15 cellular contexts compared by ENCODE assay signal in the genomic region with DNA sequence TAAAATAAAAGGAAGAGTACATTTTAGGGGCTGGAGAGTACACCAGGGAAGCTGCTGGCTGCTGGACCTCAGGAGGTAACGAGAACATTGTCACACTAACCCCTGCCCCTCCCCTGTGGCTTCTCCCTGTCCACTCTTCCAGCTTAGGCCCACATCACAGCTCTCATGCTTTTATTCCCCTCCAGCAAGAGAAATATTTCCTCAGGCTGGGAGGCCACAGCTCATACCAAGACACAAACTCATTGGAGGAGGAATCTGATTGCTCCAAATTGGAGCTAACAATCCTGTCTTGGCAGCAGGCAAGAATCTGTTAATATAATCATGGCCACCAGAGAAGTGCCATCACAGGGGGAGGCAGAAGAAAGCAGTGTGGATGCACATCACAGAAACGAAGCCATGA.
"Had no signal": no experiment of that assay in that cellular context is flagged by ENCODE, and none has a peak within 500 bp of the region (broad histone marks: within the 10 kb centered on the region; RNA-seq: fewer than 3 reads in every experiment).

No MANE protein-coding gene starts in this region.

- H3K36me3 ChIP-seq: lower lobe of right lung, tibial nerve had no signal

- DNase-seq: activated CD4-positive, alpha-beta T cell treated with anti-CD3 and anti-CD28 coated beads for 4 hours; activated naive CD4-positive, alpha-beta T cell; activated naive CD8-positive, alpha-beta T cell treated with anti-CD3 and anti-CD28 coated beads, Interleukin-2, amount 50 U/mL, for 24 hours; cerebellar nuclear complex; dorsolateral prefrontal cortex; glutamatergic neuron; immature natural killer cell; midbrain; retina; stimulated activated CD4-positive, alpha-beta T cell treated with anti-CD3 and anti-CD28 coated beads, Interleukin-2, amount 100 ng/mL, for 24 hours; stimulated activated naive B cell treated with anti-CD40 and anti-IgM and Interleukin-4, amounts not matched to agents 10 μg/mL and 1 μg/mL and 100 μg/mL, for 72 hours had no signal

- H3K27ac ChIP-seq: body of pancreas, dorsolateral prefrontal cortex, lower lobe of right lung, tibial nerve had no signal

- H3K9me3 ChIP-seq: body of pancreas, lower lobe of right lung, tibial nerve had no signal

- H3K27me3 ChIP-seq: body of pancreas, tibial nerve had no signal

- ATAC-seq: activated naive CD8-positive, alpha-beta T cell treated with anti-CD3 and anti-CD28 coated beads, Interleukin-2, amount 50 U/mL, for 24 hours; body of pancreas; stimulated activated naive B cell treated with anti-CD40 and anti-IgM and Interleukin-4, amounts not matched to agents 10 μg/mL and 1 μg/mL and 100 μg/mL, for 72 hours had no signal

- H3K4me2 ChIP-seq: smooth muscle cell had no signal

- H3K4me3 ChIP-seq: body of pancreas, dorsolateral prefrontal cortex, lower lobe of right lung, smooth muscle cell, tibial nerve had no signal
